ENCODE assay signal across 18 cellular contexts in the genomic region with DNA sequence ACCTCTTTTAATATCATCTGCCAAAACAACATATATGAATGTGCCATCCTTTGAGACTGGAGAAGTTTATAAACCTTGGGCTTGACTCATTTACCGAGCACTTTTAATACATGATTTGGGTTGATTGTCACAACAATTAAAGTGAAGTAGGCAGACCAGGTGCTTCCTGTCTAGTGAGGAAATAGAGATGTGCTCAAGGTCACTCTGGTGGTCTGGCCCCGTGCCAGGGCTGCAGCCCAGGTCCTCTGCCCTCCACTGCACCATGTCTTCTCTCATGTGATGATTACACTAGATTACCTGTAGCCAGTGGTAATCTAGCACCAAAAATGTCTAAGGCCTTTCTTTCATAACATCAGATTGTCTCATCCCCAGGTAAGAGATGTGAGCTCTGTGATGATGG.
DNase-seq lines count a peak whose midpoint lies in the region; TF ChIP-seq lines count a peak whose summit lies in the region.
"Had no signal": no experiment of that assay in that cellular context is flagged by ENCODE, and none has a peak within 500 bp of the region (broad histone marks: within the 10 kb centered on the region; RNA-seq: fewer than 3 reads in every experiment).

No MANE protein-coding gene starts in this region.

- no peak for TF ChIP-seq POLR2A in thyroid gland (IDR thresholded peaks at IDR 0.05)

- no peak overlapping the region for H3K4ac ChIP-seq in mesendoderm (ENCODE audit: low read depth, low read length)

- no peaks in the 10 kb centered on the region for H3F3A ChIP-seq in SU-DHL-6 (ENCODE audit: insufficient read depth)

- 25 to 51% methylated on average over 2 of the region's 2 CpGs for WGBS in thyroid gland, 2 donors
- WGBS in hepatocyte (ENCODE audit: low lambda C conversion rate, missing lambda C conversion rate), result 90% methylated on average over 2 of the region's 2 CpGs
- WGBS in mesendoderm (ENCODE audit: extremely low coverage, insufficient coverage, low lambda C conversion rate), result no CpG with 5 or more reads among the region's 2 CpGs

- no peak overlapping the region for H3K4me3 ChIP-seq in left ventricle myocardium inferior
- no peak overlapping the region for H3K4me3 ChIP-seq in right atrium auricular region
- no peak overlapping the region for H3K4me3 ChIP-seq in SU-DHL-6 (ENCODE audit: insufficient read depth, low read length, poor library complexity, severe bottlenecking)
- H3K4me3 ChIP-seq in thyroid gland (replicated peaks in 1 of 3), result no peak overlapping the region
- no peak overlapping the region for H3K4me3 ChIP-seq in hepatocyte
- H3K4me3 ChIP-seq in mesendoderm (ENCODE audit: low read length), result no peak overlapping the region
- H3K4me3 ChIP-seq: gastroesophageal sphincter, spleen had no signal

- no peak overlapping the region for H2BK120ac ChIP-seq in mesendoderm (ENCODE audit: low read depth, low read length)

- H3K4me1 ChIP-seq in left ventricle myocardium inferior, result peaks cover 35% of the 10 kb centered on the region
- no peaks in the 10 kb centered on the region for H3K4me1 ChIP-seq in right atrium auricular region
- H3K4me1 ChIP-seq in thyroid gland, result peaks cover 9 to 25% of the 10 kb centered on the region in 2 donors
- H3K4me1 ChIP-seq in hepatocyte (ENCODE audit: insufficient read depth), result no peaks in the 10 kb centered on the region
- H3K4me1 ChIP-seq in mesendoderm (ENCODE audit: control insufficient read depth, low read depth, low read length), result no peaks in the 10 kb centered on the region
- H3K4me1 ChIP-seq: parathyroid adenoma had no signal

- no peak overlapping the region for H4K8ac ChIP-seq in mesendoderm (ENCODE audit: low read depth, low read length)

- H2BK15ac ChIP-seq in mesendoderm (replicated peaks; ENCODE audit: low read depth), result no peak overlapping the region

- no peak overlapping the region for H4K5ac ChIP-seq in mesendoderm (ENCODE audit: low read length)

- H3K9me3 ChIP-seq in left ventricle myocardium inferior (replicated peaks) (no peaks in the 10 kb centered on the region), right atrium auricular region (no peaks in the 10 kb centered on the region), SU-DHL-6 (ENCODE audit: insufficient read depth, low read length) (no peaks in the 10 kb centered on the region), thyroid gland (no peaks in the 10 kb centered on the region), hepatocyte (ENCODE audit: low read depth) (no peaks in the 10 kb centered on the region)
- H3K9me3 ChIP-seq: gastroesophageal sphincter, spleen had no signal

- H3K9ac ChIP-seq in SU-DHL-6 (ENCODE audit: low read length) (no peak overlapping the region), mesendoderm (ENCODE audit: low read length) (no peak overlapping the region)
- H3K9ac ChIP-seq: parathyroid adenoma had no signal

- H3K27ac ChIP-seq in left ventricle myocardium inferior (replicated peaks) (peak overlapping the region; percentile 31), right atrium auricular region (no peak overlapping the region), SU-DHL-6 (ENCODE audit: low read depth, low read length) (peak overlapping the region; percentile 16; the same call in 1 of the 2 replicates), thyroid gland (peak overlapping the region in 1 of 3 donors; percentile 60), hepatocyte (no peak overlapping the region), mesendoderm (ENCODE audit: low read depth, low read length) (no peak overlapping the region)
- H3K27ac ChIP-seq: parathyroid adenoma, spleen had no signal

- no peaks in the 10 kb centered on the region for H3K79me1 ChIP-seq in mesendoderm (ENCODE audit: low read length)

- H3K18ac ChIP-seq in mesendoderm (ENCODE audit: low read length), result no peak overlapping the region

- no peak for TF ChIP-seq CTCF in left ventricle myocardium inferior (IDR thresholded peaks at IDR 0.05; ENCODE audit: borderline replicate concordance)
- TF ChIP-seq CTCF in right atrium auricular region (IDR thresholded peaks at IDR 0.05), result no peak
- TF ChIP-seq CTCF in SU-DHL-6 (IDR thresholded peaks at IDR 0.05; ENCODE audit: insufficient read depth, low read length, poor library complexity, severe bottlenecking), result no peak
- TF ChIP-seq CTCF in thyroid gland (IDR thresholded peaks at IDR 0.05), result no peak
- TF ChIP-seq CTCF in hepatocyte (IDR thresholded peaks at IDR 0.05; ENCODE audit: poor library complexity), result no peak
- no peak for TF ChIP-seq CTCF in CD14-positive monocyte (IDR thresholded peaks at IDR 0.05)

- no peak overlapping the region for H3K56ac ChIP-seq in mesendoderm (ENCODE audit: low read length)

- H2AK5ac ChIP-seq in mesendoderm (ENCODE audit: low read length), result no peak overlapping the region

- no peak overlapping the region for H2BK5ac ChIP-seq in mesendoderm (ENCODE audit: low read length)

- H4K20me1 ChIP-seq in SU-DHL-6 (ENCODE audit: low read depth, low read length), result no peaks in the 10 kb centered on the region
- no peaks in the 10 kb centered on the region for H4K20me1 ChIP-seq in hepatocyte (ENCODE audit: insufficient read depth, poor library complexity, severe bottlenecking)

- H2AFZ ChIP-seq in SU-DHL-6 (ENCODE audit: low read depth, low read length, severe bottlenecking) (no peak overlapping the region), hepatocyte (no peak overlapping the region)
- H2AFZ ChIP-seq: parathyroid adenoma had no signal

- H3K4me1 Mint-ChIP-seq in CD14-positive monocyte, result peaks cover 3% of the 10 kb centered on the region
- H3K4me1 Mint-ChIP-seq: activated naive CD8-positive, alpha-beta T cell treated with anti-CD3 and anti-CD28 coated beads for 36 hours had no signal

- H3K27me3 ChIP-seq in left ventricle myocardium inferior (ENCODE audit: low read depth) (no peaks in the 10 kb centered on the region), right atrium auricular region (no peaks in the 10 kb centered on the region), SU-DHL-6 (ENCODE audit: low read length) (no peaks in the 10 kb centered on the region), thyroid gland (no peaks in the 10 kb centered on the region), hepatocyte (no peaks in the 10 kb centered on the region), mesendoderm (ENCODE audit: insufficient read depth, low read length, poor library complexity) (no peaks in the 10 kb centered on the region)
- H3K27me3 ChIP-seq: gastroesophageal sphincter, spleen had no signal

- no peak overlapping the region for H3K23ac ChIP-seq in mesendoderm (ENCODE audit: low read length)

- H3K36me3 Mint-ChIP-seq in CD14-positive monocyte, result peaks cover 0 to 9% of the 10 kb centered on the region in 2 donors
- H3K36me3 Mint-ChIP-seq: activated naive CD8-positive, alpha-beta T cell treated with anti-CD3 and anti-CD28 coated beads for 36 hours had no signal

- DNase-seq in left ventricle myocardium inferior, result no peak
- no peak for DNase-seq in right atrium auricular region (ENCODE audit: low spot score)
- DNase-seq in NCI-H1105 treated with DMSO at 0.1 percent for 48 hours (lab: John Stamatoyannopoulos, UW), result peak; percentile 72
- DNase-seq in thyroid gland, result peak; percentile 48 to 60
- DNase-seq in hepatocyte (ENCODE audit: low spot score), result no peak
- no peak for DNase-seq in mesendoderm
- no peak for DNase-seq in CD14-positive monocyte (ENCODE audit: low spot score)
- DNase-seq: activated CD4-positive, alpha-beta T cell treated with anti-CD3 and anti-CD28 coated beads for 1 hour; activated naive CD8-positive, alpha-beta T cell treated with anti-CD3 and anti-CD28 coated beads for 36 hours; activated T-cell treated with anti-CD3 and anti-CD28 coated beads for 4 hours; DND-41; HCEC 1CT; NCI-H226; spleen; T-helper 2 cell had no signal

- H3K9me3 Mint-ChIP-seq in CD14-positive monocyte, result peaks cover 0 to 2% (median 0%) of the 10 kb centered on the region in 7 donors
- H3K9me3 Mint-ChIP-seq: activated naive CD8-positive, alpha-beta T cell treated with anti-CD3 and anti-CD28 coated beads for 36 hours had no signal

- no peaks in the 10 kb centered on the region for H3K9me2 ChIP-seq in SU-DHL-6 (replicated peaks; ENCODE audit: insufficient read depth, low read length)
- H3K9me2 ChIP-seq in hepatocyte (replicated peaks; ENCODE audit: insufficient read depth), result no peaks in the 10 kb centered on the region

- no peaks in the 10 kb centered on the region for H3K79me2 ChIP-seq in SU-DHL-6 (ENCODE audit: insufficient read depth, low read length)
- no peaks in the 10 kb centered on the region for H3K79me2 ChIP-seq in hepatocyte
- no peaks in the 10 kb centered on the region for H3K79me2 ChIP-seq in mesendoderm (ENCODE audit: control insufficient read depth, insufficient read depth, low read length)
- H3K79me2 ChIP-seq: parathyroid adenoma had no signal

- H3K27ac Mint-ChIP-seq in CD14-positive monocyte, result no peak overlapping the region
- H3K27ac Mint-ChIP-seq: activated naive CD8-positive, alpha-beta T cell treated with anti-CD3 and anti-CD28 coated beads for 36 hours had no signal

- intact Hi-C loops in left ventricle myocardium inferior (cut with micrococcal nuclease), result loop anchor here (10.0 kb wide), 1 partner anchor 159 kb away; no protein-coding TSS in a partner anchor
- intact Hi-C loops in thyroid gland (cut with DNase I), result no loop called here
- intact Hi-C loops in CD14-positive monocyte (cut with micrococcal nuclease), result no loop called here

- peaks cover 92% of the 10 kb centered on the region for H3K36me3 ChIP-seq in left ventricle myocardium inferior
- H3K36me3 ChIP-seq in right atrium auricular region, result peaks cover 94% of the 10 kb centered on the region
- 0 out of 2 replicates have a peak, but pooled peaks cover 2% of the 10 kb centered on the region for H3K36me3 ChIP-seq in SU-DHL-6 (ENCODE audit: low read length)
- H3K36me3 ChIP-seq in thyroid gland, result peaks cover 42 to 47% of the 10 kb centered on the region in 2 donors
- H3K36me3 ChIP-seq in hepatocyte (replicated peaks; ENCODE audit: insufficient read depth, low read depth), result no peaks in the 10 kb centered on the region
- peaks cover 1% of the 10 kb centered on the region for H3K36me3 ChIP-seq in mesendoderm (ENCODE audit: control insufficient read depth, insufficient read depth, low read length)

- H3K4me3 Mint-ChIP-seq in CD14-positive monocyte, result no peak overlapping the region
- H3K4me3 Mint-ChIP-seq: activated naive CD8-positive, alpha-beta T cell treated with anti-CD3 and anti-CD28 coated beads for 36 hours had no signal

- no peak overlapping the region for H3K4me2 ChIP-seq in SU-DHL-6 (ENCODE audit: low read depth, low read length, poor library complexity, severe bottlenecking)
- no peak overlapping the region for H3K4me2 ChIP-seq in hepatocyte
- no peak overlapping the region for H3K4me2 ChIP-seq in mesendoderm (ENCODE audit: low read length)

- peaks cover 0 to 5% (median 3%) of the 10 kb centered on the region in 3 donors for H3K27me3 Mint-ChIP-seq in CD14-positive monocyte (ENCODE audit: low read depth in 3 of 3)
- H3K27me3 Mint-ChIP-seq: activated naive CD8-positive, alpha-beta T cell treated with anti-CD3 and anti-CD28 coated beads for 36 hours had no signal

Comparison
In these comparisons a context has a peak if more than half of its experiments do, and no peak if none do; other contexts are left out.
1. H3K27ac ChIP-seq: peak in left ventricle myocardium inferior (single experiment) and SU-DHL-6 (single experiment); none in right atrium auricular region (0 of 2), hepatocyte (single experiment) and mesendoderm (single experiment).
2. DNase-seq: peak in NCI-H1105 treated with DMSO at 0.1 percent for 48 hours (single experiment) and thyroid gland (2 of 2); none in left ventricle myocardium inferior (single experiment), right atrium auricular region (single experiment), hepatocyte (single experiment), mesendoderm (single experiment) and CD14-positive monocyte (single experiment).